18 cellular contexts compared by ENCODE assay signal in the genomic region with DNA sequence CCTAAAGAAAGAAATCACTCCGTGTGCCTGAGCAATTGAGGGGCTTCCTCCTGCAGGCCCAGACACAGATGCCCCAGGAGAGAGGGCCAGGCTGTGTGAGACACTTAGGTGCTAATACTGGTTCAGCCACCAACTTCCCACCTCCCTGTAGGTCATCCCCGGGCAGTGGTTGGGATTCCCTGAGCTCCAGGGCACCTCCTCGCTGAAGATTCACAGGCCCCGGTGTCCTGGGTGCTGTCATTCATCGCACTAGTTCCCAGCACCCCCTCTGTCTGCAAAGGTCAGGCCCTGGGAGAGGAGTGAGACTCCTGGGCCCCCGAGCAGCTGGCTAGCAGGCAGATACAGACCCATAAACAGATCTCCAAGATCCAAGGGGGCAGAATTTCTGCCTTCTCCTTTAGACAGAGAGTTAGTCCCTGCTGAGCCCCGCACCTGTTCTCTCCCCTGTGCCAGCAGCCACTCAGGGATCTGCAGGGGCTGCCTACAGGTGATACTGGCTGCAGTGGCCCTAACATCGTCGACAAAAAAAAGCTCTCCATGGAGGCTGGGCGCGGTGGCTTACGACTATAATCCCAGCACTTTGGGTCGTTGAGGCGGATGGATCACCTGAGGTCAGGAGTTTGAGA. TPM values are rescaled to one million over a fixed set of nuclear protein-coding genes. Genes with fewer than 3 reads are reported as not detected.
A peak's percentile ranks its signal among the peaks of the same experiment; 100 is the strongest.
DNase-seq lines count a peak whose midpoint lies in the region; ATAC-seq and TF ChIP-seq lines count a peak whose summit lies in the region.
"Had no signal": no experiment of that assay in that cellular context is flagged by ENCODE, and none has a peak within 500 bp of the region (broad histone marks: within the 10 kb centered on the region; RNA-seq: fewer than 3 reads in every experiment).

No MANE protein-coding gene starts in this region.

- no peak overlapping the region for H2BK5ac ChIP-seq in mesendoderm (ENCODE audit: low read length)

- H3K27me3 Mint-ChIP-seq in GM23338 (ENCODE audit: insufficient read depth, low read depth, poor library complexity) (peaks cover 6% of the 10 kb centered on the region), Calu3 (ENCODE audit: unreplicated experiment) (no peaks in the 10 kb centered on the region)
- no peaks in the 10 kb centered on the region for H3K27me3 Mint-ChIP-seq in activated CD4-positive, alpha-beta T cell treated with anti-CD3 and anti-CD28 coated beads for 36 hours
- H3K27me3 Mint-ChIP-seq: central memory CD8-positive, alpha-beta T cell; naive B cell had no signal

- H3K36me3 ChIP-seq in GM23338 (ENCODE audit: insufficient read depth) (no peaks in the 10 kb centered on the region), mesendoderm (ENCODE audit: control insufficient read depth, insufficient read depth, low read length) (no peaks in the 10 kb centered on the region)
- H3K36me3 ChIP-seq: vagina had no signal

- intact Hi-C loops in activated CD4-positive, alpha-beta T cell treated with anti-CD3 and anti-CD28 coated beads for 36 hours (cut with DNase I, micrococcal nuclease): no loop called here
- intact Hi-C loops in Calu3 (cut with micrococcal nuclease; ENCODE audit: unreplicated experiment): no loop called here

- H3K27ac ChIP-seq in GM23338 (ENCODE audit: low read depth) (0 out of 2 replicates have a peak overlapping the region, but pooled peaks have one; percentile 48), mesendoderm (ENCODE audit: low read depth, low read length) (no peak overlapping the region)
- H3K27ac ChIP-seq: vagina had no signal

- H2AK5ac ChIP-seq in mesendoderm (ENCODE audit: low read length): no peak overlapping the region

- H3K4me3 Mint-ChIP-seq in GM23338 (no peak overlapping the region), Calu3 (ENCODE audit: low read depth, unreplicated experiment) (no peak overlapping the region)
- no peak overlapping the region for H3K4me3 Mint-ChIP-seq in activated CD4-positive, alpha-beta T cell treated with anti-CD3 and anti-CD28 coated beads for 36 hours
- H3K4me3 Mint-ChIP-seq: activated CD4-positive, alpha-beta T cell treated with anti-CD3 and anti-CD28 coated beads, Interleukin-2, amount 10 ng/mL, durations not matched to agents 7 days and 5 days; central memory CD8-positive, alpha-beta T cell had no signal

- H3K18ac ChIP-seq in mesendoderm (ENCODE audit: low read length): no peak overlapping the region

- H4K5ac ChIP-seq in mesendoderm (ENCODE audit: low read length): no peak overlapping the region

- H4K20me1 ChIP-seq in GM23338 (replicated peaks; ENCODE audit: insufficient read depth): no peaks in the 10 kb centered on the region

- H3K79me2 ChIP-seq in GM23338 (replicated peaks; ENCODE audit: insufficient read depth): no peaks in the 10 kb centered on the region
- no peaks in the 10 kb centered on the region for H3K79me2 ChIP-seq in mesendoderm (ENCODE audit: control insufficient read depth, insufficient read depth, low read length)

- H3K27ac Mint-ChIP-seq in GM23338 (no peak overlapping the region), Calu3 (ENCODE audit: unreplicated experiment) (no peak overlapping the region)
- no peak overlapping the region for H3K27ac Mint-ChIP-seq in activated CD4-positive, alpha-beta T cell treated with anti-CD3 and anti-CD28 coated beads for 36 hours
- H3K27ac Mint-ChIP-seq: activated CD4-positive, alpha-beta T cell treated with anti-CD3 and anti-CD28 coated beads, Interleukin-2, amount 10 ng/mL, durations not matched to agents 7 days and 5 days had no signal

- no peaks in the 10 kb centered on the region for H3K36me3 Mint-ChIP-seq in GM23338 (ENCODE audit: low read depth)
- H3K36me3 Mint-ChIP-seq in activated CD4-positive, alpha-beta T cell treated with anti-CD3 and anti-CD28 coated beads for 36 hours (ENCODE audit: low read depth): no peaks in the 10 kb centered on the region
- H3K36me3 Mint-ChIP-seq in Calu3 (ENCODE audit: insufficient read depth, unreplicated experiment): no peaks in the 10 kb centered on the region
- H3K36me3 Mint-ChIP-seq: naive B cell had no signal

- H3K4me3 ChIP-seq in GM23338 (no peak overlapping the region), mesendoderm (ENCODE audit: low read length) (no peak overlapping the region)
- H3K4me3 ChIP-seq: lung, vagina had no signal

- H3K56ac ChIP-seq in mesendoderm (ENCODE audit: low read length): no peak overlapping the region

- H3K4me2 ChIP-seq in GM23338: no peak overlapping the region
- no peak overlapping the region for H3K4me2 ChIP-seq in mesendoderm (ENCODE audit: low read length)

- H3K23ac ChIP-seq in mesendoderm (ENCODE audit: low read length): no peak overlapping the region

- no TSS peak for BruUV-seq in Calu3 (replicated peaks; lab: Mats Ljungman, UMichigan)

- POLR2A ChIA-PET in activated CD4-positive, alpha-beta T cell treated with anti-CD3 and anti-CD28 coated beads for 36 hours (lab: Charles Lee): no interaction called here

- DNase-seq in GM23338 (ENCODE audit: low spot score) (peak; percentile 44), NCI-H2171 (lab: John Stamatoyannopoulos, UW) (peak; percentile 66), cerebellar cortex (ENCODE audit: low spot score) (peak; percentile 90), retina (peak; percentile 20), mesendoderm (no peak), Calu3 (no peak)
- DNase-seq in activated CD4-positive, alpha-beta T cell treated with anti-CD3 and anti-CD28 coated beads for 36 hours: no peak
- DNase-seq: activated CD4-positive, alpha-beta T cell treated with anti-CD3 and anti-CD28 coated beads, Interleukin-2, amount 10 ng/mL, durations not matched to agents 7 days and 5 days; activated naive CD4-positive, alpha-beta T cell; amygdala; MM.1S; naive B cell; NCI-H1930; RPMI8226; stimulated activated CD8-positive, alpha-beta memory T cell treated with anti-CD3 and anti-CD28 coated beads, Interleukin-4, amount 100 ng/mL, for 48 hours had no signal

- H3K27me3 ChIP-seq in GM23338 (ENCODE audit: insufficient read depth) (no peaks in the 10 kb centered on the region), mesendoderm (ENCODE audit: insufficient read depth, low read length, poor library complexity) (no peaks in the 10 kb centered on the region)
- H3K27me3 ChIP-seq: vagina had no signal

- H3K9me3 Mint-ChIP-seq in GM23338 (no peaks in the 10 kb centered on the region), Calu3 (ENCODE audit: low read depth, unreplicated experiment) (no peaks in the 10 kb centered on the region)
- no peaks in the 10 kb centered on the region for H3K9me3 Mint-ChIP-seq in activated CD4-positive, alpha-beta T cell treated with anti-CD3 and anti-CD28 coated beads for 36 hours (ENCODE audit: low read depth)
- H3K9me3 Mint-ChIP-seq: activated CD4-positive, alpha-beta T cell treated with anti-CD3 and anti-CD28 coated beads, Interleukin-2, amount 10 ng/mL, durations not matched to agents 7 days and 5 days; central memory CD8-positive, alpha-beta T cell; naive B cell had no signal

- peak; percentile 72 for ATAC-seq in GM23338
- ATAC-seq in activated CD4-positive, alpha-beta T cell treated with anti-CD3 and anti-CD28 coated beads for 36 hours: no peak

- H2BK120ac ChIP-seq in mesendoderm (ENCODE audit: low read depth, low read length): no peak overlapping the region

- H2AFZ ChIP-seq in GM23338: peak overlapping the region; percentile 91; the same call in 1 of the 2 replicates

- no peak overlapping the region for H2BK15ac ChIP-seq in mesendoderm (replicated peaks; ENCODE audit: low read depth)

- H3F3A ChIP-seq in GM23338 (replicated peaks; ENCODE audit: low read depth): 0 out of 2 replicates have a peak, but pooled peaks cover 8% of the 10 kb centered on the region

- H3K79me1 ChIP-seq in mesendoderm (ENCODE audit: low read length): no peaks in the 10 kb centered on the region

- H3K4me1 ChIP-seq in GM23338 (ENCODE audit: insufficient read depth) (peaks cover 19% of the 10 kb centered on the region), mesendoderm (ENCODE audit: control insufficient read depth, low read depth, low read length) (peaks cover 3% of the 10 kb centered on the region)

- no peak overlapping the region for H3K9ac ChIP-seq in mesendoderm (ENCODE audit: low read length)

- no peak overlapping the region for H4K8ac ChIP-seq in mesendoderm (ENCODE audit: low read depth, low read length)

- H3K4me1 Mint-ChIP-seq in GM23338: peaks cover 19% of the 10 kb centered on the region
- peaks cover 23% of the 10 kb centered on the region for H3K4me1 Mint-ChIP-seq in activated CD4-positive, alpha-beta T cell treated with anti-CD3 and anti-CD28 coated beads for 36 hours
- H3K4me1 Mint-ChIP-seq in Calu3 (ENCODE audit: low read depth, unreplicated experiment): no peaks in the 10 kb centered on the region

- no CpG with 5 or more reads among the region's 14 CpGs for WGBS in mesendoderm (ENCODE audit: extremely low coverage, insufficient coverage, low lambda C conversion rate)

- no peak for TF ChIP-seq CTCF in GM23338 (conservative IDR thresholded peaks at IDR 0.05; ENCODE audit: low read depth in 2 of 2)
- no peak for TF ChIP-seq CTCF in Calu3 (IDR thresholded peaks at IDR 0.05; ENCODE audit: unreplicated experiment)

- CTCF ChIA-PET in activated CD4-positive, alpha-beta T cell treated with anti-CD3 and anti-CD28 coated beads for 36 hours (lab: Charles Lee): interaction anchor here (0.6 kb wide), 1 partner anchor 58 kb away, joined by 3 read pairs; no protein-coding TSS in a partner anchor
- CTCF ChIA-PET in Calu3 (lab: Charles Lee): no interaction called here

- no peaks in the 10 kb centered on the region for H3K9me2 ChIP-seq in GM23338 (ENCODE audit: insufficient read depth)

- H3K4ac ChIP-seq in mesendoderm (ENCODE audit: low read depth, low read length): no peak overlapping the region

TF ChIP-seq in GM23338, 12 proteins besides CTCF, POLR2A, EP300 and RAD21 (continues in another document):
- TF ChIP-seq NANOG (IDR thresholded peaks at IDR 0.05; ENCODE audit: borderline replicate concordance): no peak
- TF ChIP-seq, protein P1, sequence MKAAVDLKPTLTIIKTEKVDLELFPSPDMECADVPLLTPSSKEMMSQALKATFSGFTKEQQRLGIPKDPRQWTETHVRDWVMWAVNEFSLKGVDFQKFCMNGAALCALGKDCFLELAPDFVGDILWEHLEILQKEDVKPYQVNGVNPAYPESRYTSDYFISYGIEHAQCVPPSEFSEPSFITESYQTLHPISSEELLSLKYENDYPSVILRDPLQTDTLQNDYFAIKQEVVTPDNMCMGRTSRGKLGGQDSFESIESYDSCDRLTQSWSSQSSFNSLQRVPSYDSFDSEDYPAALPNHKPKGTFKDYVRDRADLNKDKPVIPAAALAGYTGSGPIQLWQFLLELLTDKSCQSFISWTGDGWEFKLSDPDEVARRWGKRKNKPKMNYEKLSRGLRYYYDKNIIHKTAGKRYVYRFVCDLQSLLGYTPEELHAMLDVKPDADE (IDR thresholded peaks at IDR 0.05): no peak
- TF ChIP-seq EZH2phosphoT487 (IDR thresholded peaks at IDR 0.05; ENCODE audit: unreplicated experiment): no peak

RNA-seq across cellular contexts. Expression of gene GTF2I, which starts 38.2 kb away (rescaled TPM):
- total RNA-seq in GM23338 (2014; rRNA removed; shearing (Covaris generic)): 219 and 242 TPM in 2 replicates
- polyA plus RNA-seq in GM23338 (2016; fragmentation: Nextera tagmentation; extraction: Ambion mirVana): 184 and 204 TPM in 2 replicates
- 245 TPM for polyA plus RNA-seq in mesendoderm (2013, experiment 1 of 2)
- polyA plus RNA-seq in mesendoderm (2013, experiment 2 of 2): 257 TPM
- total RNA-seq in activated CD4-positive, alpha-beta T cell treated with anti-CD3 and anti-CD28 coated beads for 36 hours: 100 to 1,000 TPM; 125 to 130 TPM
- total RNA-seq in Calu3 (2022): 175 and 177 TPM in 2 replicates

Comparison
In these comparisons a context has a peak if more than half of its experiments do, and no peak if none do; other contexts are left out.
1. DNase-seq: peak in GM23338 (single experiment), NCI-H2171 (single experiment), cerebellar cortex (single experiment) and retina (single experiment); none in mesendoderm (single experiment), activated CD4-positive, alpha-beta T cell treated with anti-CD3 and anti-CD28 coated beads for 36 hours (single experiment) and Calu3 (single experiment).